Comparison of ENCODE assay signal across 1 cellular context in the genomic region with DNA sequence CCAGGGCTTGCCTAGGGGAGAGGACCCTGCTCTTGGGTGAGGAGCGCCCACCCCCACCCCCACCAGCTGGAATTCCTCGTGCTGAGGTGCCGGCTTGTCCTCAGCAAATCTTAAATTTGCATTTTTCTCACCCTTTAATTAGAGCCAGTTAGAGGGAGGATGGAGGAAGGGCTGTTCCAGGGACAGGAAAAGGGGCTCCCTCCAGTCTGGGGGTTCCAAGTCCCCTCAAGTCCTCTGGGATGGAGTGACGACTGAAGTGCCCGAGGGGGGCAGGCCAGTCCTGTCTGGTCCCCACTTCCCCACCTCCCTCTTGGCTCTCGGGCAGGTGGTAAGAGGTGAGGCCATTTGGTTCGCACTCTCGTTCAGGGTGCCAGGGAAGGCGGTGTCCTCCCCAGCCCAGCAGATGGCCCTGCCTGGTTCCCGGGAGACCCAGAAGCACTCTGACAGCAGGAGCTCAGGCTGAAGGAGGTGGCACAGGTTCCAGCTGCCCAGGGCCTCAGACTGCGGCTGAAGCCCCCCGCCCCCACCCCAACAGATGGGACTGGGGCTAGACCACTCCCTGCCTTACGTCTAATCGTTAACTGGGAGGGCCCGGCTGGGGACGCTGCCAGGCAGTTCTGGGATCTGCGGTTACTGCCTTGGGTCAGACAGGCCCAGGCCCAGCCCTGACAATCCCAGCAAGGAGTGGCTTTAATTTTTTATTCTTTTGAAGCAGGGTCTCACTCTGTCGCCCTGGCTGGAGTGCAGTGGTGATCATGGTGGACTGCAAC.
TF ChIP-seq lines count a peak whose summit lies in the region.

No MANE protein-coding gene starts in this region.

TF ChIP-seq in HepG2, 621 proteins besides CTCF, POLR2A, EP300 and RAD21 (continued from another document and continues in another):
- no peak for TF ChIP-seq BRD4 (CRISPR knock-in tag; IDR thresholded peaks at IDR 0.05)
- TF ChIP-seq, protein P1, sequence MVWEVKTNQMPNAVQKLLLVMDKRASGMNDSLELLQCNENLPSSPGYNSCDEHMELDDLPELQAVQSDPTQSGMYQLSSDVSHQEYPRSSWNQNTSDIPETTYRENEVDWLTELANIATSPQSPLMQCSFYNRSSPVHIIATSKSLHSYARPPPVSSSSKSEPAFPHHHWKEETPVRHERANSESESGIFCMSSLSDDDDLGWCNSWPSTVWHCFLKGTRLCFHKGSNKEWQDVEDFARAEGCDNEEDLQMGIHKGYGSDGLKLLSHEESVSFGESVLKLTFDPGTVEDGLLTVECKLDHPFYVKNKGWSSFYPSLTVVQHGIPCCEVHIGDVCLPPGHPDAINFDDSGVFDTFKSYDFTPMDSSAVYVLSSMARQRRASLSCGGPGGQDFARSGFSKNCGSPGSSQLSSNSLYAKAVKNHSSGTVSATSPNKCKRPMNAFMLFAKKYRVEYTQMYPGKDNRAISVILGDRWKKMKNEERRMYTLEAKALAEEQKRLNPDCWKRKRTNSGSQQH (CRISPR knock-in tag; IDR thresholded peaks at IDR 0.05; ENCODE audit: low read depth): 0 out of 2 replicates have a peak, but pooled peaks have one; percentile 32
- TF ChIP-seq, protein P2, sequence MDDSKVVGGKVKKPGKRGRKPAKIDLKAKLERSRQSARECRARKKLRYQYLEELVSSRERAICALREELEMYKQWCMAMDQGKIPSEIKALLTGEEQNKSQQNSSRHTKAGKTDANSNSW (CRISPR knock-in tag; IDR thresholded peaks at IDR 0.05; ENCODE audit: borderline replicate concordance): no peak
- no peak for TF ChIP-seq HOXA5 (CRISPR knock-in tag; IDR thresholded peaks at IDR 0.05)
- TF ChIP-seq ZNF629 (CRISPR knock-in tag; conservative IDR thresholded peaks at IDR 0.05): no peak
- no peak for TF ChIP-seq ZNF331 (CRISPR knock-in tag; IDR thresholded peaks at IDR 0.05)
- no peak for TF ChIP-seq EEA1 (CRISPR knock-in tag; IDR thresholded peaks at IDR 0.05; ENCODE audit: borderline replicate concordance)
- TF ChIP-seq ZNF317 (CRISPR knock-in tag; IDR thresholded peaks at IDR 0.05): no peak
- TF ChIP-seq GPN1 (CRISPR knock-in tag; IDR thresholded peaks at IDR 0.05; ENCODE audit: borderline replicate concordance): no peak
- TF ChIP-seq TRAFD1 (CRISPR knock-in tag; IDR thresholded peaks at IDR 0.05; ENCODE audit: borderline replicate concordance): no peak
- no peak for TF ChIP-seq ZNF672 (CRISPR knock-in tag; IDR thresholded peaks at IDR 0.05)
- TF ChIP-seq HNRNPLL (IDR thresholded peaks at IDR 0.05; ENCODE audit: low read depth, low read length, poor library complexity, severe bottlenecking): peak; percentile 21
- TF ChIP-seq POLR2G (IDR thresholded peaks at IDR 0.05; ENCODE audit: low read depth, low read length): peak; percentile 43
- TF ChIP-seq ZNF607 (CRISPR knock-in tag; IDR thresholded peaks at IDR 0.05; ENCODE audit: borderline replicate concordance): no peak
- no peak for TF ChIP-seq ZSCAN20 (CRISPR knock-in tag; IDR thresholded peaks at IDR 0.05; ENCODE audit: borderline replicate concordance)
- 0 out of 2 replicates have a peak, but pooled peaks have one; percentile 23 for TF ChIP-seq ZBTB10 (CRISPR knock-in tag; IDR thresholded peaks at IDR 0.05; ENCODE audit: borderline replicate concordance)
- no peak for TF ChIP-seq ZNF839 (CRISPR knock-in tag; IDR thresholded peaks at IDR 0.05; ENCODE audit: borderline replicate concordance)
- no peak for TF ChIP-seq ZNF431 (CRISPR knock-in tag; IDR thresholded peaks at IDR 0.05; ENCODE audit: borderline replicate concordance, low read depth)
- no peak for TF ChIP-seq PRDM15 (CRISPR knock-in tag; IDR thresholded peaks at IDR 0.05)
- TF ChIP-seq ZNF263 (CRISPR knock-in tag; IDR thresholded peaks at IDR 0.05): 0 out of 2 replicates have a peak, but pooled peaks have one; percentile 39
- no peak for TF ChIP-seq FOXA3 (CRISPR knock-in tag; IDR thresholded peaks at IDR 0.05)
- TF ChIP-seq, protein P3, sequence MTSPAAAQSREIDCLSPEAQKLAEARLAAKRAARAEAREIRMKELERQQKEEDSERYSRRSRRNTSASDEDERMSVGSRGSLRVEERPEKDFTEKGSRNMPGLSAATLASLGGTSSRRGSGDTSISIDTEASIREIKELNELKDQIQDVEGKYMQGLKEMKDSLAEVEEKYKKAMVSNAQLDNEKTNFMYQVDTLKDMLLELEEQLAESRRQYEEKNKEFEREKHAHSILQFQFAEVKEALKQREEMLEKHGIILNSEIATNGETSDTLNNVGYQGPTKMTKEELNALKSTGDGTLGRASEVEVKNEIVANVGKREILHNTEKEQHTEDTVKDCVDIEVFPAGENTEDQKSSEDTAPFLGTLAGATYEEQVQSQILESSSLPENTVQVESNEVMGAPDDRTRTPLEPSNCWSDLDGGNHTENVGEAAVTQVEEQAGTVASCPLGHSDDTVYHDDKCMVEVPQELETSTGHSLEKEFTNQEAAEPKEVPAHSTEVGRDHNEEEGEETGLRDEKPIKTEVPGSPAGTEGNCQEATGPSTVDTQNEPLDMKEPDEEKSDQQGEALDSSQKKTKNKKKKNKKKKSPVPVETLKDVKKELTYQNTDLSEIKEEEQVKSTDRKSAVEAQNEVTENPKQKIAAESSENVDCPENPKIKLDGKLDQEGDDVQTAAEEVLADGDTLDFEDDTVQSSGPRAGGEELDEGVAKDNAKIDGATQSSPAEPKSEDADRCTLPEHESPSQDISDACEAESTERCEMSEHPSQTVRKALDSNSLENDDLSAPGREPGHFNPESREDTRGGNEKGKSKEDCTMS (CRISPR knock-in tag; conservative IDR thresholded peaks at IDR 0.05): no peak
- TF ChIP-seq ZSCAN29 (CRISPR knock-in tag; conservative IDR thresholded peaks at IDR 0.05): no peak
- no peak for TF ChIP-seq ZNF362 (CRISPR knock-in tag; IDR thresholded peaks at IDR 0.05; ENCODE audit: borderline replicate concordance)
- no peak for TF ChIP-seq HOXA7 (CRISPR knock-in tag; IDR thresholded peaks at IDR 0.05)
- no peak for TF ChIP-seq RERE (CRISPR knock-in tag; IDR thresholded peaks at IDR 0.05; ENCODE audit: low read depth)
- no peak for TF ChIP-seq SOX13 (IDR thresholded peaks at IDR 0.05)
- TF ChIP-seq SOX13 (CRISPR knock-in tag; conservative IDR thresholded peaks at IDR 0.05 in 1 of 2, IDR thresholded peaks at IDR 0.05 in 1 of 2): no peak
- TF ChIP-seq, protein P4, sequence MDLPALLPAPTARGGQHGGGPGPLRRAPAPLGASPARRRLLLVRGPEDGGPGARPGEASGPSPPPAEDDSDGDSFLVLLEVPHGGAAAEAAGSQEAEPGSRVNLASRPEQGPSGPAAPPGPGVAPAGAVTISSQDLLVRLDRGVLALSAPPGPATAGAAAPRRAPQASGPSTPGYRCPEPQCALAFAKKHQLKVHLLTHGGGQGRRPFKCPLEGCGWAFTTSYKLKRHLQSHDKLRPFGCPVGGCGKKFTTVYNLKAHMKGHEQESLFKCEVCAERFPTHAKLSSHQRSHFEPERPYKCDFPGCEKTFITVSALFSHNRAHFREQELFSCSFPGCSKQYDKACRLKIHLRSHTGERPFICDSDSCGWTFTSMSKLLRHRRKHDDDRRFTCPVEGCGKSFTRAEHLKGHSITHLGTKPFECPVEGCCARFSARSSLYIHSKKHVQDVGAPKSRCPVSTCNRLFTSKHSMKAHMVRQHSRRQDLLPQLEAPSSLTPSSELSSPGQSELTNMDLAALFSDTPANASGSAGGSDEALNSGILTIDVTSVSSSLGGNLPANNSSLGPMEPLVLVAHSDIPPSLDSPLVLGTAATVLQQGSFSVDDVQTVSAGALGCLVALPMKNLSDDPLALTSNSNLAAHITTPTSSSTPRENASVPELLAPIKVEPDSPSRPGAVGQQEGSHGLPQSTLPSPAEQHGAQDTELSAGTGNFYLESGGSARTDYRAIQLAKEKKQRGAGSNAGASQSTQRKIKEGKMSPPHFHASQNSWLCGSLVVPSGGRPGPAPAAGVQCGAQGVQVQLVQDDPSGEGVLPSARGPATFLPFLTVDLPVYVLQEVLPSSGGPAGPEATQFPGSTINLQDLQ (CRISPR knock-in tag; IDR thresholded peaks at IDR 0.05): no peak
